In genomic region chr20:64131406-64131805, GRCh38 we compare ENCODE assay signal across 1 cellular context.
TF ChIP-seq lines count a peak whose summit lies in the region.

No MANE protein-coding gene starts in this region.

TF ChIP-seq in endothelial cell of umbilical vein, 7 proteins besides CTCF, POLR2A, EP300 and RAD21 (continued from another document):
- no peak for TF ChIP-seq JUN (IDR thresholded peaks at IDR 0.05; ENCODE audit: borderline replicate concordance, insufficient read depth, insufficient read length, low read depth)
- TF ChIP-seq POLR2AphosphoS5 (IDR thresholded peaks at IDR 0.05; ENCODE audit: insufficient read depth, low read depth, low read length), result no peak
- TF ChIP-seq FOS (IDR thresholded peaks at IDR 0.05; ENCODE audit: borderline replicate concordance, insufficient read depth, low read length), result no peak
- TF ChIP-seq EZH2 (IDR thresholded peaks at IDR 0.05; ENCODE audit: borderline replicate concordance, low read depth, low read length, severe bottlenecking), result no peak
- TF ChIP-seq MYC (IDR thresholded peaks at IDR 0.05; ENCODE audit: low read depth, low read length), result no peak
